8 cellular contexts compared by ENCODE assay signal in genomic region chr20:58649288-58650180, GRCh38. TPM values are rescaled to one million over a fixed set of nuclear protein-coding genes. Genes with fewer than 3 reads are reported as not detected.
DNase-seq lines count a peak whose midpoint lies in the region; ATAC-seq and TF ChIP-seq lines count a peak whose summit lies in the region.

No MANE protein-coding gene starts in this region.

- H3K9me3 Mint-ChIP-seq in activated T-cell treated with anti-CD3 and anti-CD28 coated beads, Interleukin-2, amount 50 U/mL, for 72 hours = no peaks in the 10 kb centered on the region
- H3K9me3 Mint-ChIP-seq in glutamatergic neuron (ENCODE audit: unreplicated experiment) = peaks cover 5% of the 10 kb centered on the region

- peaks cover 26% of the 10 kb centered on the region for H3K4me1 Mint-ChIP-seq in activated T-cell treated with anti-CD3 and anti-CD28 coated beads, Interleukin-2, amount 50 U/mL, for 72 hours (ENCODE audit: low read depth)
- peaks cover 14% of the 10 kb centered on the region for H3K4me1 Mint-ChIP-seq in glutamatergic neuron (ENCODE audit: low read depth, unreplicated experiment)

- ATAC-seq in HG03432 (IDR thresholded peaks at IDR 0.05; ENCODE audit: unreplicated experiment) (peak; percentile 2), HG03520 (IDR thresholded peaks at IDR 0.05; ENCODE audit: unreplicated experiment) (no peak)
- no peak for ATAC-seq in activated T-cell treated with anti-CD3 and anti-CD28 coated beads, Interleukin-2, amount 50 U/mL, for 72 hours (replicated peaks in 1 of 2)

- TF ChIP-seq CTCF in glutamatergic neuron (IDR thresholded peaks at IDR 0.05; ENCODE audit: partially characterized antibody, unreplicated experiment) = no peak

- peak overlapping the region; percentile 77 to 81 for H3K4me3 Mint-ChIP-seq in activated T-cell treated with anti-CD3 and anti-CD28 coated beads, Interleukin-2, amount 50 U/mL, for 72 hours
- peak overlapping the region; percentile 83 for H3K4me3 Mint-ChIP-seq in glutamatergic neuron (ENCODE audit: unreplicated experiment)

- H3K27me3 Mint-ChIP-seq in activated T-cell treated with anti-CD3 and anti-CD28 coated beads, Interleukin-2, amount 50 U/mL, for 72 hours (ENCODE audit: low read depth) = no peaks in the 10 kb centered on the region
- H3K27me3 Mint-ChIP-seq in glutamatergic neuron (ENCODE audit: unreplicated experiment) = peaks cover 2% of the 10 kb centered on the region

- peak overlapping the region; percentile 95 for H3K27ac Mint-ChIP-seq in activated T-cell treated with anti-CD3 and anti-CD28 coated beads, Interleukin-2, amount 50 U/mL, for 72 hours
- no peak overlapping the region for H3K27ac Mint-ChIP-seq in glutamatergic neuron (ENCODE audit: unreplicated experiment)

- DNase-seq in activated T-cell treated with anti-CD3 and anti-CD28 coated beads, Interleukin-2, amount 50 U/mL, for 72 hours = peak; percentile 50 to 55
- DNase-seq in glutamatergic neuron = peak; percentile 55
- DNase-seq in retina = peak; percentile 81
- DNase-seq in hepatic stellate cell (ENCODE audit: low spot score) = no peak
- no peak for DNase-seq in DMS 273 treated with DMSO at 0.1 percent for 48 hours (lab: John Stamatoyannopoulos, UW)
- no peak for DNase-seq in DMS153 (lab: John Stamatoyannopoulos, UW)

- H3K36me3 Mint-ChIP-seq in activated T-cell treated with anti-CD3 and anti-CD28 coated beads, Interleukin-2, amount 50 U/mL, for 72 hours (ENCODE audit: insufficient read depth in 2 of 2) = peaks cover 13 to 17% of the 10 kb centered on the region in 2 donors
- no peaks in the 10 kb centered on the region for H3K36me3 Mint-ChIP-seq in glutamatergic neuron (ENCODE audit: unreplicated experiment)

RNA-seq across cellular contexts. Expression of gene STX16, which starts 1.5 kb away (rescaled TPM):
- 100 to 1,000 TPM; 153 to 154 TPM for total RNA-seq in activated T-cell treated with anti-CD3 and anti-CD28 coated beads, Interleukin-2, amount 50 U/mL, for 72 hours
- 71.2 TPM for total RNA-seq in glutamatergic neuron (ENCODE audit: unreplicated experiment)

RNA-seq across cellular contexts. Expression of gene NPEPL1, which starts 43.1 kb away (rescaled TPM):
- 10 to 100 TPM; 25.7 to 29.0 TPM for total RNA-seq in activated T-cell treated with anti-CD3 and anti-CD28 coated beads, Interleukin-2, amount 50 U/mL, for 72 hours
- 43.2 TPM for total RNA-seq in glutamatergic neuron (ENCODE audit: unreplicated experiment)

Comparison
In these comparisons a context has a peak if more than half of its experiments do, and no peak if none do; other contexts are left out.
1. DNase-seq: peak in activated T-cell treated with anti-CD3 and anti-CD28 coated beads, Interleukin-2, amount 50 U/mL, for 72 hours (2 of 2), glutamatergic neuron (single experiment) and retina (single experiment); none in hepatic stellate cell (single experiment), DMS 273 treated with DMSO at 0.1 percent for 48 hours (single experiment) and DMS153 (single experiment).